Comparison of ENCODE assay signal across 8 cellular contexts in genomic region chr2:98649135-98649991, GRCh38. TPM values are rescaled to one million over a fixed set of nuclear protein-coding genes. Genes with fewer than 3 reads are reported as not detected.
DNase-seq lines count a peak whose midpoint lies in the region; ATAC-seq and TF ChIP-seq lines count a peak whose summit lies in the region.

No MANE protein-coding gene starts in this region.

- H3K9me3 Mint-ChIP-seq in activated B cell treated with CpG ODN at 0.5 μM for 24 hours, result no peaks in the 10 kb centered on the region

- no peak overlapping the region for H3K27ac ChIP-seq in caudate nucleus (ENCODE audit: low read depth, low read length)

- peaks cover 12% of the 10 kb centered on the region for H3K36me3 Mint-ChIP-seq in activated B cell treated with CpG ODN at 0.5 μM for 24 hours (ENCODE audit: low read depth)

- POLR2A ChIA-PET in activated B cell treated with CpG ODN at 0.5 μM for 24 hours (lab: Charles Lee), result interaction anchor here (0.8 to 1.1 kb wide), 4 partner anchors 187 to 527 kb away, joined by 3 to 5 read pairs (median 3); no protein-coding TSS in a partner anchor

- ATAC-seq in HG03175 (IDR thresholded peaks at IDR 0.05; ENCODE audit: unreplicated experiment) (peak; percentile 78), activated B cell treated with CpG ODN at 0.5 μM for 24 hours (ENCODE audit: low read depth) (peak; percentile 99), HG02588 (IDR thresholded peaks at IDR 0.05; ENCODE audit: unreplicated experiment) (no peak)

- H3K27ac Mint-ChIP-seq in activated B cell treated with CpG ODN at 0.5 μM for 24 hours, result peak overlapping the region; percentile 18

- peak; percentile 41 for DNase-seq in GM04504 (ENCODE audit: low read depth)
- DNase-seq in NCI-H446 treated with DMSO at 0.1 percent for 48 hours (lab: John Stamatoyannopoulos, UW), result peak; percentile 71
- DNase-seq in activated B cell treated with CpG ODN at 0.5 μM for 24 hours, result peak; percentile 46
- DNase-seq in caudate nucleus (lab: John Stamatoyannopoulos, UW), result peak in 59 of 61 donors; percentile 11 to 95 (median 63)
- peak; percentile 84 for DNase-seq in kidney tubule cell (ENCODE audit: low spot score)
- DNase-seq in stimulated activated CD4-positive, alpha-beta T cell treated with anti-CD3 and anti-CD28 coated beads, Interleukin-2, amount 100 ng/mL, for 48 hours, result peak; percentile 81 to 82

- no peak overlapping the region for H3K4me3 Mint-ChIP-seq in activated B cell treated with CpG ODN at 0.5 μM for 24 hours

- intact Hi-C loops in activated B cell treated with CpG ODN at 0.5 μM for 24 hours (cut with micrococcal nuclease), result loop anchor here (1.0 to 2.0 kb wide), 7 partner anchors 80 to 841 kb away; partner anchors contain the start of gene REV1

- no peaks in the 10 kb centered on the region for H3K27me3 Mint-ChIP-seq in activated B cell treated with CpG ODN at 0.5 μM for 24 hours

- CTCF ChIA-PET in activated B cell treated with CpG ODN at 0.5 μM for 24 hours (lab: Charles Lee), result interaction anchor here (0.6 to 2.2 kb wide), 35 partner anchors 8 to 841 kb away, joined by 3 to 64 read pairs (median 3); partner anchors contain the start of genes MGAT4A, MITD1, MRPL30 and REV1

- TF ChIP-seq CTCF in activated B cell treated with CpG ODN at 0.5 μM for 24 hours (IDR thresholded peaks at IDR 0.05), result peak; percentile 99

- peaks cover 19% of the 10 kb centered on the region for H3K4me1 Mint-ChIP-seq in activated B cell treated with CpG ODN at 0.5 μM for 24 hours

RNA-seq across cellular contexts. Expression of gene UNC50, which starts 41.0 kb away (rescaled TPM):
- total RNA-seq in activated B cell treated with CpG ODN at 0.5 μM for 24 hours, result 35.3 and 36.3 TPM in 2 replicates

RNA-seq across cellular contexts. Expression of gene COA5, which starts 41.1 kb away (rescaled TPM):
- total RNA-seq in activated B cell treated with CpG ODN at 0.5 μM for 24 hours, result 31.5 and 37.6 TPM in 2 replicates
